ENCODE assay signal across 17 cellular contexts in the genomic region with DNA sequence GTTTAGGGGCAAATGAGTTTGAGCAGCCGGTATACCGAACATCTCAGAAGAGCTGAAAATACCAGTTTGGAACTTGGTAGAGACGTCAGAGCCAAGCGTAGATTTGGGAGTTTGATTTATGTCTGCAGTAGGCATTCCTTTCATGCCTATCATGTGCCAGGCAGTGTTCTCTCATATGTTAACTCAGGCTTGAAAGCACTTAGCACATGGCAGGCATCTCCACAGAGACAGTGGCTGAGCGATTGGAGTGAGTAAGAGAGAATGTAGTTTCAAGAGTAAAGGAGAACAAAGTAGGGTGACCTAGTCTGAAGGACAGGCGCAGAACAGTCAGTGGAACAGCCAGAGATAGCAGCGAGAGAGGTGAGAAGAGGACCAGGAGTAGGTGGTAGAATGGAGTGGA.
"Had no signal": no experiment of that assay in that cellular context is flagged by ENCODE, and none has a peak within 500 bp of the region (broad histone marks: within the 10 kb centered on the region; RNA-seq: fewer than 3 reads in every experiment).

No MANE protein-coding gene starts in this region.

- H3K4me3 ChIP-seq: adrenal gland, esophagus muscularis mucosa, prostate gland, right lobe of liver, smooth muscle cell, stomach, testis had no signal

- H3K9me3 ChIP-seq: adrenal gland, esophagus muscularis mucosa, prostate gland, right lobe of liver, stomach, testis had no signal

- H3K4me1 ChIP-seq: prostate gland had no signal

- H3K27me3 ChIP-seq: adrenal gland, esophagus muscularis mucosa, right lobe of liver, stomach, testis had no signal

- H3K36me3 ChIP-seq: adrenal gland, esophagus muscularis mucosa, prostate gland, right lobe of liver, stomach had no signal

- ATAC-seq: stimulated activated effector memory CD8-positive, alpha-beta T cell treated with anti-CD3 and anti-CD28 coated beads, Interleukin-12 subunit alpha, Interleukin-12 subunit beta, amount 100 ng/mL, for 72 hours had no signal

- H3K27ac ChIP-seq: adrenal gland, esophagus muscularis mucosa, prostate gland, right lobe of liver, stomach, testis had no signal

- DNase-seq: activated CD4-positive, alpha-beta T cell treated with anti-CD3 and anti-CD28 coated beads, Interleukin-2, amount 50 U/mL, for 48 hours; activated gamma-delta T cell treated with Interleukin-2 at 50 U/mL for 16 hours; adrenal gland; effector memory CD4-positive, alpha-beta T cell; mammary epithelial cell; midbrain; nephron progenitor cell; occipital lobe; right lobe of liver; stimulated activated CD4-positive, alpha-beta T cell treated with anti-CD3 and anti-CD28 coated beads, Interleukin-4, amount 100 ng/mL, for 24 hours; stomach; SW 1271; testis had no signal
